15 cellular contexts compared by ENCODE assay signal in genomic region chr7:32072397-32072796, GRCh38. TPM values are rescaled to one million over a fixed set of nuclear protein-coding genes. Genes with fewer than 3 reads are reported as not detected.
DNase-seq lines count a peak whose midpoint lies in the region; ATAC-seq and TF ChIP-seq lines count a peak whose summit lies in the region.
"Had no signal": no experiment of that assay in that cellular context is flagged by ENCODE, and none has a peak within 500 bp of the region (broad histone marks: within the 10 kb centered on the region; RNA-seq: fewer than 3 reads in every experiment).

No MANE protein-coding gene starts in this region.

- no peaks in the 10 kb centered on the region for H3K9me3 Mint-ChIP-seq in type B pancreatic cell

- H3K36me3 Mint-ChIP-seq in type B pancreatic cell, result no peaks in the 10 kb centered on the region

- H3K4me1 Mint-ChIP-seq in type B pancreatic cell (ENCODE audit: unreplicated experiment), result peaks cover 5% of the 10 kb centered on the region

- H3K27me3 Mint-ChIP-seq in type B pancreatic cell, result peaks cover 70% of the 10 kb centered on the region

- no peak overlapping the region for H3K4me3 ChIP-seq in fibroblast of the aortic adventitia (ENCODE audit: low read depth, low read length)

- in situ Hi-C loops in SK-MEL-5 (cut with HindIII; ENCODE audit: low pct_unique_long_range_greater_than_20kb, low sequenced_read_pairs), result no loop called here

- no peak overlapping the region for H3K27ac Mint-ChIP-seq in type B pancreatic cell

- DNase-seq in Right ventricle myocardium superior (no peak), cardiac septum (ENCODE audit: low spot score) (no peak), SK-MEL-5 (ENCODE audit: low read depth, low spot score) (peak; percentile 30), fibroblast of the aortic adventitia (ENCODE audit: low read depth) (no peak), type B pancreatic cell (ENCODE audit: extremely low spot score, unreplicated experiment) (no peak), activated gamma-delta T cell (lab: John Stamatoyannopoulos, UW) (no peak), SHP77 (lab: John Stamatoyannopoulos, UW) (no peak)
- DNase-seq: activated CD4-positive, alpha-beta T cell treated with anti-CD3 and anti-CD28 coated beads, Interleukin-2, amount 50 U/mL, for 1 hour; activated T-cell treated with anti-CD3 and anti-CD28 coated beads, Interleukin-2, amount 50 U/mL, for 48 hours; NCI-H187; NCI-H748 treated with DMSO at 0.1 percent for 48 hours; stimulated activated naive CD4-positive, alpha-beta T cell; T-helper 9 cell had no signal

- TF ChIP-seq CTCF in fibroblast of the aortic adventitia (IDR thresholded peaks at IDR 0.05; ENCODE audit: insufficient read depth, low read length), result peak; percentile 8
- TF ChIP-seq CTCF in type B pancreatic cell (conservative IDR thresholded peaks at IDR 0.05), result peak; percentile 58

- intact Hi-C loops in Right ventricle myocardium superior (cut with DNase I), result loop anchor here (5.0 kb wide), 1 partner anchor 90 kb away; no protein-coding TSS in a partner anchor
- intact Hi-C loops in cardiac septum (cut with DNase I), result no loop called here

- H3K4me3 Mint-ChIP-seq in type B pancreatic cell, result peak overlapping the region; percentile 83

- ATAC-seq in Right ventricle myocardium superior (ENCODE audit: poor library complexity) (peak; percentile 7), GM18498 (IDR thresholded peaks at IDR 0.05; ENCODE audit: unreplicated experiment) (no peak)

RNA-seq across cellular contexts. Expression of gene PDE1C, which starts 2.2 kb away (rescaled TPM):
- total RNA-seq in Right ventricle myocardium superior (181 TPM), cardiac septum (220 TPM), fibroblast of the aortic adventitia (ENCODE audit: low replicate concordance) (7.4 and 187 TPM in 2 replicates), type B pancreatic cell (ENCODE audit: low replicate concordance) (4.7 and 8.5 TPM in 2 replicates)
- 0.69 and 0.83 TPM in 2 replicates for total RNA-seq in SK-MEL-5 (2014; rRNA removed; shearing (Covaris generic))
- 1.2 and 1.4 TPM in 2 replicates for polyA plus RNA-seq in SK-MEL-5 (2015; cell fraction: cytosol; rRNA removed)
- 2.7 and 3.2 TPM in 2 replicates for polyA plus RNA-seq in SK-MEL-5 (2015; cell fraction: nucleus; rRNA removed)
- total RNA-seq: LHCN-M2 had no signal
